25 cellular contexts compared by ENCODE assay signal in the genomic region with DNA sequence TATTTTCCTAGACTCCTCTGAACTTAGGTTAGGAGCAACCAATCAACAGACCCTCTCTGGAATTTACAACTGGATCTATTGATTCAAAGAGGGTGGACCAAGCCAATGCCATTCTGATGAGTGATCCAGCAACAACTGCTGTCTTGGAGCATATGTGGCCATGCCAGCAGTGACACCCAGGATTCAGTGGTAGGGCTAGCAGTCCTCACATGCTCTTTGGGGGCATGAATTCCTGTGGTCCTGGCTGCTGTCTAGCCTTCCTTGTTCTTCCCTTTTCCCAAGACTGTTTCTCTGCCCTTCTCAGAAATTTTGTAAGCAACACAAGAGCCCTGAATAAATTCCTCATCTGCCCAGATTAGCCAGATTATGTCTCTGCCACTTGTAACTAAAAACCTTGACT.
"Had no signal": no experiment of that assay in that cellular context is flagged by ENCODE, and none has a peak within 500 bp of the region (broad histone marks: within the 10 kb centered on the region; RNA-seq: fewer than 3 reads in every experiment).

No MANE protein-coding gene starts in this region.

- H3K4me3 ChIP-seq: coronary artery, hepatocyte, lung, ovary, right atrium auricular region, sigmoid colon, suprapubic skin, thyroid gland had no signal

- H3K36me3 ChIP-seq: ovary, right atrium auricular region, sigmoid colon, suprapubic skin, thyroid gland had no signal

- H3K4me2 ChIP-seq: hepatocyte had no signal

- ATAC-seq: left colon; left ventricle myocardium superior; natural killer cell; stimulated activated effector memory CD8-positive, alpha-beta T cell treated with anti-CD3 and anti-CD28 coated beads, Interleukin-12 subunit alpha, Interleukin-12 subunit beta, amount 100 ng/mL, for 72 hours; stimulated activated naive CD8-positive, alpha-beta T cell treated with anti-CD3 and anti-CD28 coated beads, Interleukin-15, Interleukin-2, amounts not matched to agents 100 U/mL and 50 U/mL, for 24 hours had no signal

- DNase-seq: effector CD4-positive, alpha-beta T cell; endodermal cell; erythroblast; foreskin melanocyte; head of caudate nucleus; kidney; left colon; left ventricle myocardium superior; mesendoderm; natural killer cell; nucleus accumbens; ovary; sigmoid colon; small intestine; stimulated activated CD4-positive, alpha-beta T cell treated with anti-CD3 and anti-CD28 coated beads, Interleukin-12 subunit alpha, Interleukin-12 subunit beta, amount 100 ng/mL, for 4 hours; stimulated activated CD4-positive, alpha-beta T cell treated with anti-CD3 and anti-CD28 coated beads, Interleukin-4, amount 100 ng/mL, for 1 hour; stimulated activated CD8-positive, alpha-beta memory T cell treated with anti-CD3 and anti-CD28 coated beads, Interleukin-4, amount 100 ng/mL, for 48 hours; stimulated activated naive CD8-positive, alpha-beta T cell treated with anti-CD3 and anti-CD28 coated beads, Interleukin-15, Interleukin-2, amounts not matched to agents 100 U/mL and 50 U/mL, for 24 hours; thyroid gland had no signal

- H3K4me1 ChIP-seq: right atrium auricular region, sigmoid colon, suprapubic skin, thyroid gland had no signal

- H3K9me3 ChIP-seq: ovary, right atrium auricular region, sigmoid colon, suprapubic skin, thyroid gland had no signal

- H2AFZ ChIP-seq: hepatocyte had no signal

- H3K27me3 ChIP-seq: hepatocyte, ovary, right atrium auricular region, sigmoid colon, suprapubic skin, thyroid gland had no signal

- H3K27ac ChIP-seq: coronary artery, hepatocyte, ovary, right atrium auricular region, sigmoid colon, suprapubic skin, thyroid gland had no signal
